Comparison of ENCODE assay signal across 30 cellular contexts in genomic region chr20:62645613-62646012, GRCh38. TPM values are rescaled to one million over a fixed set of nuclear protein-coding genes. Genes with fewer than 3 reads are reported as not detected.
DNase-seq lines count a peak whose midpoint lies in the region; TF ChIP-seq lines count a peak whose summit lies in the region.
"Had no signal": no experiment of that assay in that cellular context is flagged by ENCODE, and none has a peak within 500 bp of the region (broad histone marks: within the 10 kb centered on the region; RNA-seq: fewer than 3 reads in every experiment).

No MANE protein-coding gene starts in this region.

- intact Hi-C loops in activated CD4-positive, alpha-beta T cell treated with anti-CD3 and anti-CD28 coated beads, Interleukin-2, amount 10 ng/mL, durations not matched to agents 24 days and 14 days (cut with micrococcal nuclease): no loop called here
- intact Hi-C loops in stomach (cut with DNase I; ENCODE audit: low total_unique reads) (no loop called here), spleen (cut with DNase I; ENCODE audit: low total_unique reads) (no loop called here)

- TF ChIP-seq CTCF in HL-60 (IDR thresholded peaks at IDR 0.05; ENCODE audit: insufficient read depth, low read length) (no peak), VCaP (conservative IDR thresholded peaks at IDR 0.05) (no peak), stomach (IDR thresholded peaks at IDR 0.05) (no peak), spleen (IDR thresholded peaks at IDR 0.05 in 8 of 11, conservative IDR thresholded peaks at IDR 0.05 in 3 of 11) (no peak)

- H3K27ac ChIP-seq in HL-60 (replicated peaks): peak overlapping the region; percentile 41
- H3K27ac ChIP-seq in VCaP: peak overlapping the region; percentile 97; the same call in 1 of the 2 replicates
- peak overlapping the region; percentile 82 to 99 (median 88) for H3K27ac ChIP-seq in stomach
- peak overlapping the region in 1 of 8 donors; percentile 59 for H3K27ac ChIP-seq in spleen
- H3K27ac ChIP-seq: hepatocyte, neutrophil, prostate gland had no signal

- H3K36me3 Mint-ChIP-seq in activated CD4-positive, alpha-beta T cell treated with anti-CD3 and anti-CD28 coated beads, Interleukin-2, amount 10 ng/mL, durations not matched to agents 24 days and 14 days (ENCODE audit: low read depth): peaks cover 29% of the 10 kb centered on the region
- H3K36me3 Mint-ChIP-seq: activated naive CD4-positive, alpha-beta T cell treated with anti-CD3 and anti-CD28 coated beads, Interleukin-2, amount 50 U/mL, for 72 hours; CD8-positive, alpha-beta T cell had no signal

- H3K36me3 ChIP-seq in stomach: peaks cover 0 to 12% (median 2%) of the 10 kb centered on the region in 4 donors
- peaks cover 0 to 19% (median 0%) of the 10 kb centered on the region in 6 donors for H3K36me3 ChIP-seq in spleen
- H3K36me3 ChIP-seq: neutrophil, prostate gland, sigmoid colon had no signal

- peak overlapping the region; percentile 41 for H3K4me3 Mint-ChIP-seq in activated CD4-positive, alpha-beta T cell treated with anti-CD3 and anti-CD28 coated beads, Interleukin-2, amount 10 ng/mL, durations not matched to agents 24 days and 14 days
- H3K4me3 Mint-ChIP-seq: CD8-positive, alpha-beta T cell; effector memory CD8-positive, alpha-beta T cell; HFFc6 had no signal

- no peak overlapping the region for H3K27ac Mint-ChIP-seq in activated CD4-positive, alpha-beta T cell treated with anti-CD3 and anti-CD28 coated beads, Interleukin-2, amount 10 ng/mL, durations not matched to agents 24 days and 14 days
- H3K27ac Mint-ChIP-seq: activated naive CD4-positive, alpha-beta T cell treated with anti-CD3 and anti-CD28 coated beads, Interleukin-2, amount 50 U/mL, for 72 hours; CD8-positive, alpha-beta T cell; effector memory CD8-positive, alpha-beta T cell; HFFc6; stimulated activated memory B cell treated with anti-CD40 and anti-IgM and Interleukin-4, amounts not matched to agents 10 μg/mL and 1 μg/mL and 100 μg/mL, for 72 hours had no signal

- WGBS in stomach, 5 donors: 80 to 86% (median 81%) methylated on average over 13 to 15 of the region's 15 CpGs
- 85 to 92% (median 87%) methylated on average over 15 of the region's 15 CpGs for WGBS in spleen, 5 donors

- H3K4me1 Mint-ChIP-seq in activated CD4-positive, alpha-beta T cell treated with anti-CD3 and anti-CD28 coated beads, Interleukin-2, amount 10 ng/mL, durations not matched to agents 24 days and 14 days: peaks cover 45% of the 10 kb centered on the region

- DNase-seq in activated CD4-positive, alpha-beta T cell treated with anti-CD3 and anti-CD28 coated beads, Interleukin-2, amount 10 ng/mL, durations not matched to agents 24 days and 14 days: no peak
- DNase-seq in activated CD4-positive, alpha-beta T cell treated with anti-CD3 and anti-CD28 coated beads for 4 hours: no peak
- DNase-seq in HL-60 (ENCODE audit: low read depth in 1 of 2, low spot score in 1 of 2) (no peak), stomach (no peak), DMS53 treated with DMSO at 0.1 percent for 48 hours (lab: John Stamatoyannopoulos, UW; ENCODE audit: unreplicated experiment) (no peak), nucleus accumbens (lab: John Stamatoyannopoulos, UW) (no peak), spleen (no peak)
- DNase-seq: activated CD4-positive, alpha-beta T cell treated with anti-CD3 and anti-CD28 coated beads for 48 hours; activated CD8-positive, alpha-beta memory T cell treated with anti-CD3 and anti-CD28 coated beads, Interleukin-2, amount 50 U/mL, for 4 hours; aorta; CD8-positive, alpha-beta T cell; DMS 273 treated with DMSO at 0.1 percent for 48 hours; effector memory CD8-positive, alpha-beta T cell; foreskin melanocyte; HFFc6; IMR-90; mesendoderm; NCI-H1092 treated with DMSO at 0.1 percent for 48 hours; NCI-H187 treated with DMSO at 0.1 percent for 48 hours; NCI-H69; RPMI8226; sigmoid colon; stimulated activated CD4-positive, alpha-beta T cell treated with anti-CD3 and anti-CD28 coated beads, Interleukin-4, amount 100 ng/mL, for 4 hours had no signal

- H3K9me3 ChIP-seq in stomach (no peaks in the 10 kb centered on the region), spleen (no peaks in the 10 kb centered on the region)
- H3K9me3 ChIP-seq: esophagus muscularis mucosa, neutrophil, prostate gland, sigmoid colon had no signal

- H3K4me3 ChIP-seq in HL-60 (replicated peaks; ENCODE audit: insufficient read depth, low read length) (no peak overlapping the region), stomach (peak overlapping the region in 1 of 4 donors; percentile 14), spleen (no peak overlapping the region)
- H3K4me3 ChIP-seq: hepatocyte, prostate gland, sigmoid colon had no signal

- TF ChIP-seq EP300 in stomach (IDR thresholded peaks at IDR 0.05): no peak

- TF ChIP-seq POLR2A in stomach (IDR thresholded peaks at IDR 0.05): no peak
- no peak for TF ChIP-seq POLR2A in spleen (IDR thresholded peaks at IDR 0.05)

- no peaks in the 10 kb centered on the region for H3K27me3 Mint-ChIP-seq in activated CD4-positive, alpha-beta T cell treated with anti-CD3 and anti-CD28 coated beads, Interleukin-2, amount 10 ng/mL, durations not matched to agents 24 days and 14 days
- H3K27me3 Mint-ChIP-seq: effector memory CD8-positive, alpha-beta T cell; stimulated activated memory B cell treated with anti-CD40 and anti-IgM and Interleukin-4, amounts not matched to agents 10 μg/mL and 1 μg/mL and 100 μg/mL, for 72 hours had no signal

- peaks cover 65 to 95% (median 92%) of the 10 kb centered on the region in 4 donors for H3K4me1 ChIP-seq in stomach
- H3K4me1 ChIP-seq in spleen: peaks cover 30 to 99% (median 84%) of the 10 kb centered on the region in 6 donors

- no peaks in the 10 kb centered on the region for H3K27me3 ChIP-seq in HL-60 (ENCODE audit: insufficient read depth, poor library complexity, severe bottlenecking)
- peaks cover 5 to 43% (median 6%) of the 10 kb centered on the region in 3 donors for H3K27me3 ChIP-seq in stomach
- H3K27me3 ChIP-seq in spleen (replicated peaks in 1 of 7): peaks cover 0 to 39% (median 10%) of the 10 kb centered on the region in 7 donors

- H3K9me3 Mint-ChIP-seq in activated CD4-positive, alpha-beta T cell treated with anti-CD3 and anti-CD28 coated beads, Interleukin-2, amount 10 ng/mL, durations not matched to agents 24 days and 14 days: no peaks in the 10 kb centered on the region
- H3K9me3 Mint-ChIP-seq: activated naive CD4-positive, alpha-beta T cell treated with anti-CD3 and anti-CD28 coated beads, Interleukin-2, amount 50 U/mL, for 72 hours; CD8-positive, alpha-beta T cell; effector memory CD8-positive, alpha-beta T cell; HFFc6; stimulated activated memory B cell treated with anti-CD40 and anti-IgM and Interleukin-4, amounts not matched to agents 10 μg/mL and 1 μg/mL and 100 μg/mL, for 72 hours had no signal

RNA-seq across cellular contexts. Expression of gene SLCO4A1, which starts 3.3 kb away (rescaled TPM):
- total RNA-seq in activated CD4-positive, alpha-beta T cell treated with anti-CD3 and anti-CD28 coated beads, Interleukin-2, amount 10 ng/mL, durations not matched to agents 24 days and 14 days: 57.8 and 67.3 TPM in 2 replicates
- total RNA-seq in stomach: 10 to 100 TPM in 3 of 5 donors, 1 to 10 TPM in 1, under 1 TPM in 1; 0.58 to 44.3 (median 20.7) TPM
- polyA plus RNA-seq in stomach: 10 to 100 TPM in 1 of 3 donors, 1 to 10 TPM in 2; 4.4 to 14.7 (median 9.0) TPM
- 10 to 100 TPM in 2 of 7 donors, 1 to 10 TPM in 5; 2.9 to 16.3 (median 7.1) TPM for total RNA-seq in spleen
- polyA plus RNA-seq in spleen: 1 to 10 TPM; 4.7 to 7.7 (median 5.9) TPM
